12 cellular contexts compared by ENCODE assay signal in the genomic region with DNA sequence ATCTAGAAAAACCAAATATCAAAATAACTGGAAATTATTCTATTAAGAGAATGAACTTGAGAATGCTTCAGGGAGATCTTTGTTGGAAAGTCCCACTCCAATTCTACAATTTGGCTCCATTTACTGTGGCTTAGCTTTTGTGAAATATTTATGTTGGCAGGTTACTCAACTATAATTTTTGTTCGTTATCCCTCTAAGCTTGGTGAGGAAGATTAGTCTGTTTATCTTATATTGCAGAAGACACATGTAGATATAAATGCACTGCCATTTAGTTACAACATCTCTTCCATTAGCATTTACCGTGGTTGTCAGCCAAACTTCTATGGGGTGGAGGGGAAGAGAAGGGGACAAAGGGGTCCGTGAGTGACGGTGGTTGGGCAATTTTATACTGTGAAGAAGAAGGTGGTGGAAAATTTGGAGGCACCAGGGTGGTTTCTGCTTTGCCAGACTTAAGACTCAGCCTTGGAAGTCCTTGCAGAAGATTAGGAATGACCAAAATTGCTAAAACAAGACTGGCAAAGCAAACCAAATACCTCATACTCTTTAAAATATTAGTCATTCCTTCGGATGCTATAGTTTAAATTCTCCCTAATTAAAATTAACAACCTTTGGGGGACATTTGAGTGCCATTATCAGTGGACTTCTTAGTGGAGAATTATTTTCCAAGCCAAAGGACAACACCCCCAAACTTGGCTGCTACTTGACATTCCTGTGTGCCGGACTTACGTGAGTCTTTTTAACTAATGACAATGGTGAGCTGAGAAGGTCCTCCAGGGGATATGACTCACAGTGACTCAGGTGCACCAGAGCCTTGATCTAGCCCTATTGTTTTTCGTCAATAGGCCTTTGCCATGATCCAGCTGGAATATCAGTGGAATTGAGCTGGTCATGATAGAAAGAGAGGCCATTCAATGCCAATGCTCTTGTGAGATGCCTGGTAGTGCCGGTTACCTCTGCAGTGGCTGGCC.
A peak's percentile ranks its signal among the peaks of the same experiment; 100 is the strongest.
DNase-seq lines count a peak whose midpoint lies in the region; TF ChIP-seq lines count a peak whose summit lies in the region.
"Had no signal": no experiment of that assay in that cellular context is flagged by ENCODE, and none has a peak within 500 bp of the region (broad histone marks: within the 10 kb centered on the region; RNA-seq: fewer than 3 reads in every experiment).

No MANE protein-coding gene starts in this region.

- H4K20me1 ChIP-seq in OCI-LY1 (ENCODE audit: insufficient read depth, low read length): no peaks in the 10 kb centered on the region

- DNase-seq in ELF-1 (ENCODE audit: low read depth, low spot score): peak; percentile 31
- DNase-seq in choroid plexus epithelial cell (ENCODE audit: low read depth): peak; percentile 20
- peak; percentile 6 for DNase-seq in myocyte (ENCODE audit: low read depth)
- no peak for DNase-seq in stimulated activated CD4-positive, alpha-beta T cell treated with anti-CD3 and anti-CD28 coated beads, Interleukin-4, amount 100 ng/mL, for 1 hour
- DNase-seq in stimulated activated CD4-positive, alpha-beta T cell treated with anti-CD3 and anti-CD28 coated beads, Interleukin-4, amount 100 ng/mL, for 4 hours: no peak
- no peak for DNase-seq in NCI-H187 treated with DMSO at 0.1 percent for 48 hours (lab: John Stamatoyannopoulos, UW)
- DNase-seq in Peyer's patch: no peak
- DNase-seq: DND-41, HFFc6, NCI-H2171, psoas muscle had no signal

- peaks cover 74% of the 10 kb centered on the region for H3K4me1 ChIP-seq in OCI-LY1 (ENCODE audit: insufficient read depth, low read length, severe bottlenecking)
- peaks cover 0 to 28% (median 8%) of the 10 kb centered on the region in 4 donors for H3K4me1 ChIP-seq in Peyer's patch

- no peaks in the 10 kb centered on the region for H3K9me3 ChIP-seq in OCI-LY1 (ENCODE audit: low read length)
- H3K9me3 ChIP-seq in Peyer's patch: no peaks in the 10 kb centered on the region
- H3K9me3 ChIP-seq: psoas muscle had no signal

- no peaks in the 10 kb centered on the region for H3K27me3 ChIP-seq in OCI-LY1 (ENCODE audit: insufficient read depth, low read length)
- no peaks in the 10 kb centered on the region for H3K27me3 ChIP-seq in Peyer's patch

- H2AFZ ChIP-seq in OCI-LY1 (ENCODE audit: low read length): no peak overlapping the region

- no peak for TF ChIP-seq CTCF in OCI-LY1 (IDR thresholded peaks at IDR 0.05; ENCODE audit: low read length)
- no peak for TF ChIP-seq CTCF in choroid plexus epithelial cell (conservative IDR thresholded peaks at IDR 0.05; ENCODE audit: low read depth, low read length)
- TF ChIP-seq CTCF in Peyer's patch (IDR thresholded peaks at IDR 0.05): no peak

- peaks cover 9% of the 10 kb centered on the region; the same call in 1 of the 2 replicates for H3F3A ChIP-seq in OCI-LY1 (ENCODE audit: insufficient read depth, low read length)

- no peaks in the 10 kb centered on the region for H3K9me2 ChIP-seq in OCI-LY1 (ENCODE audit: low read depth, low read length)

- H3K4me2 ChIP-seq in OCI-LY1 (ENCODE audit: low read length): no peak overlapping the region

- H3K27ac ChIP-seq in OCI-LY1 (ENCODE audit: low read depth, low read length, poor library complexity, severe bottlenecking): peak overlapping the region; percentile 100
- peak overlapping the region in 2 of 4 donors; percentile 91 to 92 for H3K27ac ChIP-seq in Peyer's patch
- H3K27ac ChIP-seq: psoas muscle had no signal

- H3K4me3 ChIP-seq in OCI-LY1 (ENCODE audit: low read depth, low read length, poor library complexity, severe bottlenecking) (no peak overlapping the region), choroid plexus epithelial cell (ENCODE audit: low read depth, low read length) (no peak overlapping the region), Peyer's patch (no peak overlapping the region)
- H3K4me3 ChIP-seq: psoas muscle had no signal

- H3K36me3 ChIP-seq in OCI-LY1 (ENCODE audit: insufficient read depth, low read length): no peaks in the 10 kb centered on the region
- no peaks in the 10 kb centered on the region for H3K36me3 ChIP-seq in Peyer's patch

- H3K9ac ChIP-seq in OCI-LY1 (ENCODE audit: low read length): no peak overlapping the region

- no peaks in the 10 kb centered on the region for H3K79me2 ChIP-seq in OCI-LY1 (ENCODE audit: insufficient read depth, low read length)

- no peak for TF ChIP-seq POLR2A in Peyer's patch (IDR thresholded peaks at IDR 0.05)

Comparison
In these comparisons a context has a peak if more than half of its experiments do, and no peak if none do; other contexts are left out.
1. DNase-seq: peak in ELF-1 (single experiment), choroid plexus epithelial cell (single experiment) and myocyte (single experiment); none in stimulated activated CD4-positive, alpha-beta T cell treated with anti-CD3 and anti-CD28 coated beads, Interleukin-4, amount 100 ng/mL, for 1 hour (single experiment), stimulated activated CD4-positive, alpha-beta T cell treated with anti-CD3 and anti-CD28 coated beads, Interleukin-4, amount 100 ng/mL, for 4 hours (0 of 2), NCI-H187 treated with DMSO at 0.1 percent for 48 hours (single experiment) and Peyer's patch (0 of 3).